ENCODE assay signal across 8 cellular contexts in genomic region chr4:142883433-142883832, GRCh38. TPM values are rescaled to one million over a fixed set of nuclear protein-coding genes. Genes with fewer than 3 reads are reported as not detected.
DNase-seq lines count a peak whose midpoint lies in the region; ATAC-seq and TF ChIP-seq lines count a peak whose summit lies in the region.
"Had no signal": no experiment of that assay in that cellular context is flagged by ENCODE, and none has a peak within 500 bp of the region (broad histone marks: within the 10 kb centered on the region; RNA-seq: fewer than 3 reads in every experiment).

No MANE protein-coding gene starts in this region.

- H3K4me3 ChIP-seq in KMS-11 (IDR thresholded peaks at IDR 0.05; ENCODE audit: insufficient read depth, low read depth, low read length) (no peak overlapping the region), cardiac fibroblast (replicated peaks in 1 of 2; ENCODE audit: low read depth in 2 of 2, low read length in 2 of 2) (no peak overlapping the region)

- H3K4me2 ChIP-seq in KMS-11: no peak overlapping the region

- no peaks in the 10 kb centered on the region for H3K9me3 Mint-ChIP-seq in nephron progenitor cell
- no peaks in the 10 kb centered on the region for H3K9me3 Mint-ChIP-seq in activated naive CD4-positive, alpha-beta T cell treated with anti-CD3 and anti-CD28 coated beads, Interleukin-2, amount 50 U/mL, for 72 hours
- H3K9me3 Mint-ChIP-seq: activated naive CD8-positive, alpha-beta T cell treated with anti-CD3 and anti-CD28 coated beads, Interleukin-2, amount 10 ng/mL, durations not matched to agents 7 days and 5 days had no signal

- H3K36me3 ChIP-seq in KMS-11 (ENCODE audit: insufficient read depth): no peaks in the 10 kb centered on the region

- H3K4me1 ChIP-seq in KMS-11 (ENCODE audit: low read depth, poor library complexity, severe bottlenecking): no peaks in the 10 kb centered on the region

- H3K79me2 ChIP-seq in KMS-11 (ENCODE audit: insufficient read depth, low read depth): no peaks in the 10 kb centered on the region

- H3K4me3 Mint-ChIP-seq in nephron progenitor cell: no peak overlapping the region
- H3K4me3 Mint-ChIP-seq: activated naive CD8-positive, alpha-beta T cell treated with anti-CD3 and anti-CD28 coated beads, Interleukin-2, amount 10 ng/mL, durations not matched to agents 7 days and 5 days had no signal

- no peak overlapping the region for H2AFZ ChIP-seq in KMS-11 (ENCODE audit: low read depth)

- ATAC-seq in activated naive CD4-positive, alpha-beta T cell treated with anti-CD3 and anti-CD28 coated beads, Interleukin-2, amount 50 U/mL, for 72 hours: no peak

- no peaks in the 10 kb centered on the region for H3K36me3 Mint-ChIP-seq in nephron progenitor cell (ENCODE audit: low read depth)
- H3K36me3 Mint-ChIP-seq in activated naive CD4-positive, alpha-beta T cell treated with anti-CD3 and anti-CD28 coated beads, Interleukin-2, amount 50 U/mL, for 72 hours: no peaks in the 10 kb centered on the region
- H3K36me3 Mint-ChIP-seq: activated naive CD8-positive, alpha-beta T cell treated with anti-CD3 and anti-CD28 coated beads, Interleukin-2, amount 10 ng/mL, durations not matched to agents 7 days and 5 days had no signal

- no peaks in the 10 kb centered on the region for H3K27me3 ChIP-seq in KMS-11 (ENCODE audit: insufficient read depth, low read depth)

- no peaks in the 10 kb centered on the region for H3K4me1 Mint-ChIP-seq in nephron progenitor cell
- H3K4me1 Mint-ChIP-seq: activated naive CD8-positive, alpha-beta T cell treated with anti-CD3 and anti-CD28 coated beads, Interleukin-2, amount 10 ng/mL, durations not matched to agents 7 days and 5 days had no signal

- no peaks in the 10 kb centered on the region for H3K27me3 Mint-ChIP-seq in nephron progenitor cell (ENCODE audit: low read depth, poor library complexity)

- TF ChIP-seq CTCF in GM10266 (IDR thresholded peaks at IDR 0.05; ENCODE audit: control insufficient read depth, insufficient read depth, low read depth, missing control alignments) (peak; percentile 31), KMS-11 (conservative IDR thresholded peaks at IDR 0.05; ENCODE audit: low read depth, low read length) (0 out of 2 replicates have a peak, but pooled peaks have one; percentile 24), cardiac fibroblast (IDR thresholded peaks at IDR 0.05; ENCODE audit: low read depth, low read length) (peak; percentile 11), nephron progenitor cell (IDR thresholded peaks at IDR 0.05) (peak; percentile 43)

- no peaks in the 10 kb centered on the region for H4K20me1 ChIP-seq in KMS-11 (ENCODE audit: insufficient read depth)

- H3K27ac Mint-ChIP-seq in nephron progenitor cell: no peak overlapping the region
- no peak overlapping the region for H3K27ac Mint-ChIP-seq in activated naive CD4-positive, alpha-beta T cell treated with anti-CD3 and anti-CD28 coated beads, Interleukin-2, amount 50 U/mL, for 72 hours
- H3K27ac Mint-ChIP-seq: activated naive CD8-positive, alpha-beta T cell treated with anti-CD3 and anti-CD28 coated beads, Interleukin-2, amount 10 ng/mL, durations not matched to agents 7 days and 5 days had no signal

- H3K27ac ChIP-seq in KMS-11: no peak overlapping the region

- no peak for DNase-seq in GM10266 (ENCODE audit: extremely low spot score)
- DNase-seq in cardiac fibroblast (ENCODE audit: low read depth in 2 of 2): peak; percentile 7 to 11
- no peak for DNase-seq in nephron progenitor cell
- no peak for DNase-seq in activated naive CD4-positive, alpha-beta T cell treated with anti-CD3 and anti-CD28 coated beads, Interleukin-2, amount 50 U/mL, for 72 hours (ENCODE audit: low spot score in 2 of 2)
- no peak for DNase-seq in stimulated activated CD4-positive, alpha-beta T cell treated with anti-CD3 and anti-CD28 coated beads, Interleukin-4, amount 100 ng/mL, for 4 hours
- no peak for DNase-seq in stimulated activated CD4-positive, alpha-beta T cell treated with anti-CD3 and anti-CD28 coated beads, Interleukin-12 subunit alpha, Interleukin-12 subunit beta, amount 100 ng/mL, for 4 hours
- DNase-seq: activated naive CD8-positive, alpha-beta T cell treated with anti-CD3 and anti-CD28 coated beads, Interleukin-2, amount 10 ng/mL, durations not matched to agents 7 days and 5 days had no signal

- H3K9ac ChIP-seq in KMS-11: no peak overlapping the region

RNA-seq across cellular contexts. Expression of gene INPP4B, which starts 37.3 kb away (rescaled TPM):
- 10 to 100 TPM; 63.9 to 81.3 TPM for total RNA-seq in activated naive CD4-positive, alpha-beta T cell treated with anti-CD3 and anti-CD28 coated beads, Interleukin-2, amount 50 U/mL, for 72 hours

Comparison
In these comparisons a context has a peak if more than half of its experiments do, and no peak if none do; other contexts are left out.
1. DNase-seq: peak in cardiac fibroblast (2 of 2); none in GM10266 (single experiment), nephron progenitor cell (single experiment), activated naive CD4-positive, alpha-beta T cell treated with anti-CD3 and anti-CD28 coated beads, Interleukin-2, amount 50 U/mL, for 72 hours (0 of 2), stimulated activated CD4-positive, alpha-beta T cell treated with anti-CD3 and anti-CD28 coated beads, Interleukin-4, amount 100 ng/mL, for 4 hours (0 of 2) and stimulated activated CD4-positive, alpha-beta T cell treated with anti-CD3 and anti-CD28 coated beads, Interleukin-12 subunit alpha, Interleukin-12 subunit beta, amount 100 ng/mL, for 4 hours (single experiment).
2. Peak in every context shown above with its lines, with median percentiles within 50 percentile points of each other: CTCF ChIP-seq.